In the genomic region with DNA sequence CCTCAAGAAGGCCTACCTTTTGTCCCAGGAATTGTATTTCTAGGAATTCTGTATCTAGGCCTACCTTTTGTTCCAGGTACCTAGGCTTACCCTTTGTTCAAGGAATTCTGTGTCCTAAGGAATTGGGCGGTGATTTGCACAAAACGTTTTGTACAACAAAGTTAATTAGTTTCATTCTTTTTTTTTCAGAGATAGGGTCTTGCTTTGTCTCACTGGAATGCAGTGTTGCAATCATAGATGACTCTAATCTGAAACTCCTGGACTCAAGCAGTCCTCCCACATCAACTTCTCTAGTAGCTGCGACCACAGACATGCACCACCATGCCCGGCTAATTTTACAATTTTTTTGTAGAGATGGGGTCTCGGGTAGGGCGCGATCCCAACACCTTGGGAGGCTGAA, we compare ENCODE assay signal across 17 cellular contexts. TPM values are rescaled to one million over a fixed set of nuclear protein-coding genes. Genes with fewer than 3 reads are reported as not detected.
DNase-seq lines count a peak whose midpoint lies in the region; ATAC-seq, FAIRE-seq and TF ChIP-seq lines count a peak whose summit lies in the region.
"Had no signal": no experiment of that assay in that cellular context is flagged by ENCODE, and none has a peak within 500 bp of the region (broad histone marks: within the 10 kb centered on the region; RNA-seq: fewer than 3 reads in every experiment).

No MANE protein-coding gene starts in this region.

- H4K20me1 ChIP-seq in GM23248 (ENCODE audit: insufficient read depth) (peaks cover 3% of the 10 kb centered on the region; the same call in 1 of the 2 replicates), Karpas-422 (ENCODE audit: insufficient read depth, low read depth, low read length) (no peaks in the 10 kb centered on the region)
- H4K20me1 ChIP-seq: BLaER1 had no signal

- 42 to 47% methylated on average over 7 of the region's 7 CpGs for WGBS in GM23248 (ENCODE audit: low coverage in 1 of 2, low lambda C conversion rate in 2 of 2, missing lambda C conversion rate in 2 of 2), 2 experiments
- 63 to 75% methylated on average over 7 of the region's 7 CpGs for WGBS in pancreas, 2 donors

- intact Hi-C loops in pancreas (cut with DNase I): no loop called here

- H3K27ac ChIP-seq in GM23248 (peak overlapping the region; percentile 65), RWPE1 (peak overlapping the region; percentile 58), pancreas (peak overlapping the region in 3 of 4 donors; percentile 37 to 85 (median 83)), Karpas-422 (ENCODE audit: low read length) (no peak overlapping the region)
- H3K27ac ChIP-seq: BLaER1, colonic mucosa, heart left ventricle had no signal

- H3K9ac ChIP-seq in GM23248: peak overlapping the region; percentile 22; the same call in 1 of the 2 replicates
- H3K9ac ChIP-seq in Karpas-422 (ENCODE audit: low read length): no peak overlapping the region
- H3K9ac ChIP-seq: BLaER1 had no signal

- peaks cover 37% of the 10 kb centered on the region for H3F3A ChIP-seq in GM23248 (ENCODE audit: insufficient read depth)

- no peak for TF ChIP-seq CTCF in RWPE1 (conservative IDR thresholded peaks at IDR 0.05; ENCODE audit: low read depth)
- no peak for TF ChIP-seq CTCF in fibroblast of mammary gland (conservative IDR thresholded peaks at IDR 0.05; ENCODE audit: control insufficient read depth, insufficient read depth, low read depth, low read length)
- TF ChIP-seq CTCF in pancreas (IDR thresholded peaks at IDR 0.05): no peak

- H3K4me3 ChIP-seq in GM23248: no peak overlapping the region
- H3K4me3 ChIP-seq in fibroblast of mammary gland (ENCODE audit: control insufficient read depth, low read depth, low read length): no peak overlapping the region
- H3K4me3 ChIP-seq in pancreas: no peak overlapping the region
- no peak overlapping the region for H3K4me3 ChIP-seq in Karpas-422 (ENCODE audit: low read length)
- H3K4me3 ChIP-seq: BLaER1, colonic mucosa, heart left ventricle, mucosa of descending colon had no signal

- POLR2A ChIA-PET in RWPE1 (lab: Yijun Ruan, JAX; ENCODE audit: low non-redundant PET): interaction anchor here (0.5 kb wide), 1 partner anchor 15 kb away, joined by 3 read pairs; no protein-coding TSS in a partner anchor

- H3K36me3 ChIP-seq in GM23248 (ENCODE audit: low read depth): no peaks in the 10 kb centered on the region
- no peaks in the 10 kb centered on the region for H3K36me3 ChIP-seq in pancreas
- no peaks in the 10 kb centered on the region for H3K36me3 ChIP-seq in Karpas-422 (ENCODE audit: insufficient read depth, low read length)
- H3K36me3 ChIP-seq: BLaER1, colonic mucosa had no signal

- no peak for ATAC-seq in pancreas
- ATAC-seq: heart left ventricle, mucosa of descending colon had no signal

- CTCF ChIA-PET in RWPE1 (lab: Yijun Ruan, JAX): no interaction called here

- no peak for FAIRE-seq in pancreas (lab: Jason Lieb, UNC)
- FAIRE-seq: kidney had no signal

- in situ Hi-C loops in GM23248 (cut with MboI): no loop called here
- in situ Hi-C loops in KBM-7 (cut with MboI; ENCODE audit: low pct_unique_long_range_greater_than_20kb, low sequenced_read_pairs): no loop called here

- no peaks in the 10 kb centered on the region for H3K27me3 ChIP-seq in GM23248 (replicated peaks; ENCODE audit: insufficient read depth)
- H3K27me3 ChIP-seq in pancreas: no peaks in the 10 kb centered on the region
- H3K27me3 ChIP-seq in Karpas-422 (ENCODE audit: low read length): no peaks in the 10 kb centered on the region
- H3K27me3 ChIP-seq: BLaER1, colonic mucosa, heart left ventricle had no signal

- H2AFZ ChIP-seq in GM23248: no peak overlapping the region
- H2AFZ ChIP-seq in Karpas-422 (ENCODE audit: low read length): no peak overlapping the region

- no peaks in the 10 kb centered on the region for H3K9me2 ChIP-seq in GM23248 (ENCODE audit: insufficient read depth)
- no peaks in the 10 kb centered on the region for H3K9me2 ChIP-seq in Karpas-422 (replicated peaks; ENCODE audit: insufficient read depth, low read length)

- H3K4me1 ChIP-seq in GM23248 (ENCODE audit: insufficient read depth) (peaks cover 38% of the 10 kb centered on the region), pancreas (peaks cover 0 to 23% (median 4%) of the 10 kb centered on the region in 3 donors), Karpas-422 (ENCODE audit: low read length) (no peaks in the 10 kb centered on the region)
- H3K4me1 ChIP-seq: colonic mucosa had no signal

- DNase-seq in GM23248: peak; percentile 73
- DNase-seq in RWPE1 (ENCODE audit: low spot score): no peak
- DNase-seq in fibroblast of mammary gland (ENCODE audit: low read depth): peak; percentile 64
- no peak for DNase-seq in pancreas
- DNase-seq in islet precursor cell: no peak
- no peak for DNase-seq in KBM-7
- DNase-seq in Karpas-422: no peak
- DNase-seq: activated CD4-positive, CD25-positive, alpha-beta regulatory T cell treated with anti-CD3 and anti-CD28 coated beads, Interleukin-2, amount 50 U/mL, for 72 hours; colonic mucosa; heart left ventricle; kidney; mucosa of descending colon; NCI-H1105 treated with DMSO at 0.1 percent for 48 hours; SHP77; stimulated activated CD4-positive, alpha-beta T cell treated with anti-CD3 and anti-CD28 coated beads, Interleukin-4, amount 100 ng/mL, for 4 hours; T-helper 2 cell had no signal

- H3K9me3 ChIP-seq in GM23248 (ENCODE audit: low read depth) (no peaks in the 10 kb centered on the region), pancreas (no peaks in the 10 kb centered on the region), Karpas-422 (ENCODE audit: low read length) (no peaks in the 10 kb centered on the region)
- H3K9me3 ChIP-seq: BLaER1, colonic mucosa, heart left ventricle, mucosa of descending colon had no signal

- peaks cover 89% of the 10 kb centered on the region for H3K79me2 ChIP-seq in GM23248 (ENCODE audit: insufficient read depth)
- H3K79me2 ChIP-seq in Karpas-422 (ENCODE audit: low read length): no peaks in the 10 kb centered on the region

- no peak overlapping the region for H3K4me2 ChIP-seq in GM23248 (ENCODE audit: unreplicated experiment)
- H3K4me2 ChIP-seq in Karpas-422 (ENCODE audit: low read depth, low read length, poor library complexity, severe bottlenecking): no peak overlapping the region
- H3K4me2 ChIP-seq: BLaER1 had no signal

RNA-seq across cellular contexts. Expression of a gene that starts 7.0 kb away (rescaled TPM):
- total RNA-seq in GM23248 (2014; rRNA removed; shearing (Covaris generic)): 23.9 and 31.4 TPM in 2 replicates
- 18.0 and 18.4 TPM in 2 replicates for polyA plus RNA-seq in GM23248 (2016; fragmentation: Nextera tagmentation; extraction: Ambion mirVana)
- 10 to 100 TPM in 1 of 6 donors, 1 to 10 TPM in 5; 2.3 to 11.2 (median 3.4) TPM for total RNA-seq in pancreas
- 1 to 10 TPM; 4.6 to 5.7 TPM for polyA plus RNA-seq in pancreas
- total RNA-seq in Karpas-422 (2014; rRNA removed; shearing (Covaris generic); ENCODE audit: low replicate concordance): not detected in 2 replicates

RNA-seq across cellular contexts. Expression of a gene that starts 18.0 kb away (rescaled TPM):
- total RNA-seq in GM23248 (2014; rRNA removed; shearing (Covaris generic)): 35.6 and 52.4 TPM in 2 replicates
- polyA plus RNA-seq in GM23248 (2016; fragmentation: Nextera tagmentation; extraction: Ambion mirVana) (41.5 TPM in 2 replicates), pancreas (10 to 100 TPM; 20.9 to 23.6 TPM)
- 10 to 100 TPM; 11.7 to 22.2 (median 14.1) TPM for total RNA-seq in pancreas
- 33.8 and 34.6 TPM in 2 replicates for total RNA-seq in Karpas-422 (2014; rRNA removed; shearing (Covaris generic); ENCODE audit: low replicate concordance)

RNA-seq across cellular contexts. Expression of a gene that starts 21.9 kb away (rescaled TPM):
- total RNA-seq in GM23248 (2014; rRNA removed; shearing (Covaris generic)): not detected in 2 replicates
- polyA plus RNA-seq in GM23248 (2016; fragmentation: Nextera tagmentation; extraction: Ambion mirVana): not detected in 2 replicates
- 100 to 1,000 TPM in 5 of 6 donors, 10 to 100 TPM in 1; 76.7 to 145 (median 117) TPM for total RNA-seq in pancreas
- 100 to 1,000 TPM; 217 to 262 TPM for polyA plus RNA-seq in pancreas
- 0.65 TPM in 1 of 2 replicates, not detected in the other for total RNA-seq in Karpas-422 (2014; rRNA removed; shearing (Covaris generic); ENCODE audit: low replicate concordance)

RNA-seq across cellular contexts. Expression of a gene that starts 52.3 kb away (rescaled TPM):
- total RNA-seq in GM23248 (2014; rRNA removed; shearing (Covaris generic)): 215 and 287 TPM in 2 replicates
- 511 and 522 TPM in 2 replicates for polyA plus RNA-seq in GM23248 (2016; fragmentation: Nextera tagmentation; extraction: Ambion mirVana)
- total RNA-seq in pancreas: 100 to 1,000 TPM in 4 of 6 donors, 10 to 100 TPM in 2; 81.6 to 121 (median 105) TPM
- polyA plus RNA-seq in pancreas: 100 to 1,000 TPM; 215 to 229 TPM
- total RNA-seq in Karpas-422 (2014; rRNA removed; shearing (Covaris generic); ENCODE audit: low replicate concordance): 186 and 187 TPM in 2 replicates

RNA-seq across cellular contexts. Expression of a gene that starts 52.6 kb away (rescaled TPM):
- total RNA-seq in GM23248 (2014; rRNA removed; shearing (Covaris generic)): 19.9 and 25.5 TPM in 2 replicates
- polyA plus RNA-seq in GM23248 (2016; fragmentation: Nextera tagmentation; extraction: Ambion mirVana) (6.5 and 7.7 TPM in 2 replicates), pancreas (10 to 100 TPM; 13.0 to 14.6 TPM)
- total RNA-seq in pancreas: 10 to 100 TPM in 1 of 6 donors, 1 to 10 TPM in 5; 6.3 to 13.2 (median 8.5) TPM
- 21.0 and 24.7 TPM in 2 replicates for total RNA-seq in Karpas-422 (2014; rRNA removed; shearing (Covaris generic); ENCODE audit: low replicate concordance)

Comparison
In these comparisons a context has a peak if more than half of its experiments do, and no peak if none do; other contexts are left out.
1. DNase-seq: peak in GM23248 (single experiment) and fibroblast of mammary gland (single experiment); none in RWPE1 (single experiment), pancreas (0 of 6), islet precursor cell (single experiment), KBM-7 (single experiment) and Karpas-422 (single experiment).
2. RNA of a gene that starts 21.9 kb away (total RNA-seq): 76.7 to 145 TPM in pancreas; not detected in GM23248 and 0.65 TPM in Karpas-422; every median in the first group is over 10 times any median in the second.